ENCODE assay signal across 1 cellular context in genomic region chr15:25245801-25246622, GRCh38.
TF ChIP-seq lines count a peak whose summit lies in the region.

No MANE protein-coding gene starts in this region.

TF ChIP-seq in HepG2, 621 proteins besides CTCF, POLR2A, EP300 and RAD21 (continued from another document):
- TF ChIP-seq PRDM15 (CRISPR knock-in tag; IDR thresholded peaks at IDR 0.05) (no peak), ISX (CRISPR knock-in tag; conservative IDR thresholded peaks at IDR 0.05) (no peak), ZNF777 (CRISPR knock-in tag; IDR thresholded peaks at IDR 0.05) (no peak), RBFOX2 (IDR thresholded peaks at IDR 0.05; ENCODE audit: low read depth, low read length) (no peak), ZNF407 (CRISPR knock-in tag; IDR thresholded peaks at IDR 0.05; ENCODE audit: not compliant biosample characterization) (no peak), ZFP37 (CRISPR knock-in tag; IDR thresholded peaks at IDR 0.05; ENCODE audit: borderline replicate concordance) (no peak), ZNF556 (CRISPR knock-in tag; IDR thresholded peaks at IDR 0.05; ENCODE audit: borderline replicate concordance) (no peak), TCF7L2 (IDR thresholded peaks at IDR 0.05; ENCODE audit: low read depth, low read length) (no peak), SOX5 (CRISPR knock-in tag; IDR thresholded peaks at IDR 0.05; ENCODE audit: borderline replicate concordance) (no peak)
TF ChIP-seq in HepG2: peak in this region for 0.
